ENCODE assay signal across 17 cellular contexts in the genomic region with DNA sequence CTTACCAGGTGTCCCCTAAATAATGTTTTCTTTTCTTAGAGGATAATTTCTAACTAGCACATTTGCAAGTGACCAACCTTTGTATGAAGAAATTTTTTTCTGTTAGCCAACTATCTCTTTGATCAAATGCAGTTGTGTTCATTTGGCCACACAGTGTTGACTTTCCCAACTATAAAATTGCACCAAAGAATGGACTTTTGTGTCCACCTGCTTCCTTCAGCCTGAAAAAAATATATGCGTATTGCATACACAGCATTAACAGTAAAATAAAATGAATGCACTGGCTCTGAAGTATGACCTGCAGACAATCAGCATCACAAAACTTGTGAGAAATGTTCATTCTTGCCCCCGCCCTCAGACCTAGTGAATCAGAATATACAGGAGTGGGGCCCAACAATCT.
DNase-seq lines count a peak whose midpoint lies in the region; ATAC-seq and TF ChIP-seq lines count a peak whose summit lies in the region.
"Had no signal": no experiment of that assay in that cellular context is flagged by ENCODE, and none has a peak within 500 bp of the region (broad histone marks: within the 10 kb centered on the region; RNA-seq: fewer than 3 reads in every experiment).

No MANE protein-coding gene starts in this region.

- peak overlapping the region; percentile 57 for H3K27ac ChIP-seq in VCaP
- H3K27ac ChIP-seq in colonic mucosa: peak overlapping the region; percentile 31
- H3K27ac ChIP-seq: BLaER1 treated with 17β-estradiol and CSF1 and Interleukin-3, amounts not matched to agents 10 nM and 100 nM; C4-2B had no signal

- H3K36me3 ChIP-seq in colonic mucosa (no peaks in the 10 kb centered on the region), mucosa of descending colon (ENCODE audit: low read depth) (no peaks in the 10 kb centered on the region), BE2C (no peaks in the 10 kb centered on the region; the same call in 1 of the 2 replicates)
- H3K36me3 ChIP-seq: BLaER1 treated with 17β-estradiol and CSF1 and Interleukin-3, amounts not matched to agents 10 nM and 100 nM had no signal

- H3K9me3 ChIP-seq in colonic mucosa (no peaks in the 10 kb centered on the region), mucosa of descending colon (no peaks in the 10 kb centered on the region), BE2C (no peaks in the 10 kb centered on the region)
- H3K9me3 ChIP-seq: Caco-2 had no signal

- H3K4me1 ChIP-seq in colonic mucosa (no peaks in the 10 kb centered on the region), mucosa of descending colon (ENCODE audit: low read depth) (peaks cover 11% of the 10 kb centered on the region), BE2C (no peaks in the 10 kb centered on the region)
- H3K4me1 ChIP-seq: Caco-2 had no signal

- ATAC-seq in mucosa of descending colon (peak; percentile 86), HG03196 (IDR thresholded peaks at IDR 0.05; ENCODE audit: unreplicated experiment) (no peak), left lobe of liver (no peak)
- ATAC-seq: CD8-positive, alpha-beta T cell had no signal

- H3K4me3 ChIP-seq in colonic mucosa (no peak overlapping the region), mucosa of descending colon (no peak overlapping the region), BE2C (ENCODE audit: low read depth, low read length) (no peak overlapping the region)
- H3K4me3 ChIP-seq: BLaER1 treated with 17β-estradiol and CSF1 and Interleukin-3, amounts not matched to agents 10 nM and 100 nM had no signal

- TF ChIP-seq CTCF in VCaP (conservative IDR thresholded peaks at IDR 0.05): no peak
- no peak for TF ChIP-seq CTCF in colonic mucosa (IDR thresholded peaks at IDR 0.05)
- no peak for TF ChIP-seq CTCF in mucosa of descending colon (IDR thresholded peaks at IDR 0.05)
- TF ChIP-seq CTCF in BE2C (IDR thresholded peaks at IDR 0.05; ENCODE audit: low read depth, low read length): no peak

- H3K27me3 ChIP-seq in colonic mucosa (no peaks in the 10 kb centered on the region), BE2C (no peaks in the 10 kb centered on the region)
- H3K27me3 ChIP-seq: BLaER1 treated with 17β-estradiol and CSF1 and Interleukin-3, amounts not matched to agents 10 nM and 100 nM had no signal

- intact Hi-C loops in colonic mucosa (cut with DNase I): no loop called here
- intact Hi-C loops in mucosa of descending colon (cut with DNase I, micrococcal nuclease): no loop called here

- DNase-seq in colonic mucosa (peak; percentile 31), mucosa of descending colon (no peak), SHP77 (lab: John Stamatoyannopoulos, UW) (no peak), left lobe of liver (ENCODE audit: low spot score) (no peak), BE2C (no peak)
- DNase-seq: 8988T; ACHN; Caco-2; Calu3; CD4-positive, alpha-beta T cell; CD8-positive, alpha-beta T cell; DMS79 treated with DMSO at 0.1 percent for 48 hours; GF-D8 had no signal

- no peak overlapping the region for H3K9ac ChIP-seq in colonic mucosa (ENCODE audit: low read depth in 2 of 2, low read length in 2 of 2)
- H3K9ac ChIP-seq: BLaER1 treated with 17β-estradiol and CSF1 and Interleukin-3, amounts not matched to agents 10 nM and 100 nM had no signal
